16 cellular contexts compared by ENCODE assay signal in the genomic region with DNA sequence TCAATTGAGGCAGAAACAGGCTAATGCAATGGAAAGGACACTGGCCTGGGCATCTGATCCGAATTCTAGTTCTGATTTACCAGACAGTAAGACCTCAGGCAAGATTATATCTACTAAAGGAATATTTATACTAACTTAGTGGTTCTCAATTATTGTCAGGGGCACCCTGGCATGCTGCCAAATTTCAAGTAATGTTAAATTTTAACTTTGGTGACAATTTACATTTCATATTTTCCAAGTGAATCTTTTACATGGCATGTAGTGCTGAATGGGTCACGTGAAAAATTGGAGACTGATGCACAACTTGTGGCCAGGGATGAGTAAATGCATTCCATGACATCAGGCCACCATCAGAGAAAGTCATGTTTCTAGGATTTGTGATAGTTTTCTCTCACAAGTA.
DNase-seq lines count a peak whose midpoint lies in the region; ATAC-seq, FAIRE-seq and TF ChIP-seq lines count a peak whose summit lies in the region.
"Had no signal": no experiment of that assay in that cellular context is flagged by ENCODE, and none has a peak within 500 bp of the region (broad histone marks: within the 10 kb centered on the region; RNA-seq: fewer than 3 reads in every experiment).

No MANE protein-coding gene starts in this region.

- TF ChIP-seq EP300 in HepG2 (IDR thresholded peaks at IDR 0.05; ENCODE audit: low read depth in 2 of 2, low read length in 2 of 2) (no peak), HepG2 (CRISPR knock-in tag; IDR thresholded peaks at IDR 0.05; ENCODE audit: borderline replicate concordance) (no peak)

- no peak overlapping the region for H3K4me2 ChIP-seq in HepG2 (ENCODE audit: low read depth, low read length)

- WGBS in HepG2 (ENCODE audit: low lambda C conversion rate): 0% methylated on average over 2 of the region's 2 CpGs
- WGBS in right lobe of liver (ENCODE audit: insufficient coverage, low coverage, low lambda C conversion rate, missing lambda C conversion rate): 31% methylated on average over 2 of the region's 2 CpGs
- 61 to 76% (median 68%) methylated on average over 2 of the region's 2 CpGs for WGBS in adrenal gland, 4 donors

- no peaks in the 10 kb centered on the region for H4K20me1 ChIP-seq in HepG2 (ENCODE audit: insufficient read depth, low read length)

- TF ChIP-seq CTCF in HepG2 (CRISPR knock-in tag; IDR thresholded peaks at IDR 0.05) (no peak), right lobe of liver (IDR thresholded peaks at IDR 0.05) (no peak), brain microvascular endothelial cell (IDR thresholded peaks at IDR 0.05; ENCODE audit: low read depth, low read length, missing control alignments) (no peak), adrenal gland (IDR thresholded peaks at IDR 0.05) (no peak)

- intact Hi-C loops in HepG2 (cut with micrococcal nuclease; ENCODE audit: unreplicated experiment): no loop called here
- intact Hi-C loops in right lobe of liver (cut with DNase I): no loop called here
- intact Hi-C loops in adrenal gland (cut with DNase I): no loop called here

- in situ Hi-C loops in HepG2 (cut with HindIII; ENCODE audit: extremely low pct_ligation_motif_present, low pct_unique_long_range_greater_than_20kb): no loop called here
- in situ Hi-C loops in brain microvascular endothelial cell (cut with HindIII; ENCODE audit: low pct_ligation_motif_present, low sequenced_read_pairs): no loop called here

- POLR2A ChIA-PET in HepG2 (lab: Yijun Ruan, JAX): no interaction called here

- no peak overlapping the region for H2AFZ ChIP-seq in HepG2 (ENCODE audit: low read length)
- H2AFZ ChIP-seq: GM23248 had no signal

- H3K27me3 ChIP-seq in HepG2 (ENCODE audit: control insufficient read depth in 1 of 2, insufficient read depth in 2 of 2, low read length in 2 of 2): no peaks in the 10 kb centered on the region; a peak in 1 of 5 replicates
- no peaks in the 10 kb centered on the region for H3K27me3 ChIP-seq in right lobe of liver
- H3K27me3 ChIP-seq in brain microvascular endothelial cell (replicated peaks): peaks cover 1% of the 10 kb centered on the region
- H3K27me3 ChIP-seq in adrenal gland: no peaks in the 10 kb centered on the region

- H3K36me3 ChIP-seq in HepG2 (replicated peaks in 1 of 2; ENCODE audit: control insufficient read depth in 1 of 2, insufficient read depth in 2 of 2, low read length in 2 of 2): no peaks in the 10 kb centered on the region
- no peaks in the 10 kb centered on the region for H3K36me3 ChIP-seq in right lobe of liver
- no peaks in the 10 kb centered on the region for H3K36me3 ChIP-seq in brain microvascular endothelial cell (replicated peaks)
- no peaks in the 10 kb centered on the region for H3K36me3 ChIP-seq in adrenal gland (replicated peaks in 1 of 2)

- no peak for FAIRE-seq in HepG2 (lab: Jason Lieb, UNC)
- FAIRE-seq: G401.6, GM12891, HTR-8/SVneo had no signal

- H3K4me1 ChIP-seq in HepG2 (ENCODE audit: insufficient read depth, low read length): no peaks in the 10 kb centered on the region
- no peaks in the 10 kb centered on the region for H3K4me1 ChIP-seq in right lobe of liver
- H3K4me1 ChIP-seq in adrenal gland (replicated peaks in 1 of 2): no peaks in the 10 kb centered on the region

- CTCF ChIA-PET in HepG2 (lab: Yijun Ruan, JAX; ENCODE audit: low intra/inter-chr PET ratio, low total read pairs): no interaction called here

- no peak overlapping the region for H3K9ac ChIP-seq in HepG2 (ENCODE audit: insufficient read depth, low read depth, low read length)
- H3K9ac ChIP-seq: GM23248 had no signal

- TF ChIP-seq POLR2A in HepG2 (IDR thresholded peaks at IDR 0.05; ENCODE audit: insufficient read depth in 1 of 2, low read depth in 2 of 2, low read length in 2 of 2) (no peak), right lobe of liver (IDR thresholded peaks at IDR 0.05) (no peak), adrenal gland (IDR thresholded peaks at IDR 0.05) (no peak)

- H3K9me3 ChIP-seq in HepG2 (ENCODE audit: low read length) (no peaks in the 10 kb centered on the region), right lobe of liver (no peaks in the 10 kb centered on the region), adrenal gland (replicated peaks in 1 of 3) (no peaks in the 10 kb centered on the region)

- DNase-seq in HepG2 (ENCODE audit: low spot score) (no peak), right lobe of liver (no peak), HS-5 (ENCODE audit: low read depth) (peak; percentile 4), brain microvascular endothelial cell (peak; percentile 7), substantia nigra (lab: John Stamatoyannopoulos, UW) (no peak), adrenal gland (no peak), T-helper 1 cell (no peak), AG08395 (ENCODE audit: low spot score) (no peak)
- DNase-seq: ACHN; C1 segment of cervical spinal cord; CD4-positive, alpha-beta T cell; GM23248; H7 had no signal

- TF ChIP-seq RAD21 in HepG2 (CRISPR knock-in tag; IDR thresholded peaks at IDR 0.05): no peak

- no peaks in the 10 kb centered on the region for H3K79me2 ChIP-seq in HepG2 (ENCODE audit: insufficient read depth, low read length)

- BruUV-seq in HepG2 (replicated peaks; lab: Mats Ljungman, UMichigan): no TSS peak

- H3K4me3 ChIP-seq in HepG2 (replicated peaks in 1 of 3; ENCODE audit: insufficient read depth in 1 of 3, low read depth in 2 of 3, low read length in 3 of 3) (no peak overlapping the region), right lobe of liver (no peak overlapping the region), brain microvascular endothelial cell (ENCODE audit: low read depth, low read length) (no peak overlapping the region), adrenal gland (no peak overlapping the region)
- H3K4me3 ChIP-seq: GM23248 had no signal

- ATAC-seq in HepG2: no peak
- no peak for ATAC-seq in right lobe of liver

- H3K27ac ChIP-seq in HepG2 (ENCODE audit: extremely low read length, insufficient read depth, low read length): no peak overlapping the region
- H3K27ac ChIP-seq in right lobe of liver: no peak overlapping the region
- no peak overlapping the region for H3K27ac ChIP-seq in brain microvascular endothelial cell
- no peak overlapping the region for H3K27ac ChIP-seq in substantia nigra (ENCODE audit: low read depth, low read length, poor library complexity, severe bottlenecking)
- H3K27ac ChIP-seq in adrenal gland: no peak overlapping the region
- H3K27ac ChIP-seq: GM23248 had no signal

TF ChIP-seq in HepG2, 621 proteins besides CTCF, POLR2A, EP300 and RAD21:
- TF ChIP-seq LCORL (IDR thresholded peaks at IDR 0.05) (peak; percentile 58; the same call in 1 of the 2 replicates), LCORL (CRISPR knock-in tag; IDR thresholded peaks at IDR 0.05) (no peak), ZNF784 (CRISPR knock-in tag; IDR thresholded peaks at IDR 0.05; ENCODE audit: borderline replicate concordance) (no peak)

Comparison
In these comparisons a context has a peak if more than half of its experiments do, and no peak if none do; other contexts are left out.
1. DNase-seq: peak in HS-5 (single experiment) and brain microvascular endothelial cell (single experiment); none in HepG2 (single experiment), right lobe of liver (0 of 3), substantia nigra (0 of 49), adrenal gland (0 of 7), T-helper 1 cell (0 of 5) and AG08395 (single experiment).